In the genomic region with DNA sequence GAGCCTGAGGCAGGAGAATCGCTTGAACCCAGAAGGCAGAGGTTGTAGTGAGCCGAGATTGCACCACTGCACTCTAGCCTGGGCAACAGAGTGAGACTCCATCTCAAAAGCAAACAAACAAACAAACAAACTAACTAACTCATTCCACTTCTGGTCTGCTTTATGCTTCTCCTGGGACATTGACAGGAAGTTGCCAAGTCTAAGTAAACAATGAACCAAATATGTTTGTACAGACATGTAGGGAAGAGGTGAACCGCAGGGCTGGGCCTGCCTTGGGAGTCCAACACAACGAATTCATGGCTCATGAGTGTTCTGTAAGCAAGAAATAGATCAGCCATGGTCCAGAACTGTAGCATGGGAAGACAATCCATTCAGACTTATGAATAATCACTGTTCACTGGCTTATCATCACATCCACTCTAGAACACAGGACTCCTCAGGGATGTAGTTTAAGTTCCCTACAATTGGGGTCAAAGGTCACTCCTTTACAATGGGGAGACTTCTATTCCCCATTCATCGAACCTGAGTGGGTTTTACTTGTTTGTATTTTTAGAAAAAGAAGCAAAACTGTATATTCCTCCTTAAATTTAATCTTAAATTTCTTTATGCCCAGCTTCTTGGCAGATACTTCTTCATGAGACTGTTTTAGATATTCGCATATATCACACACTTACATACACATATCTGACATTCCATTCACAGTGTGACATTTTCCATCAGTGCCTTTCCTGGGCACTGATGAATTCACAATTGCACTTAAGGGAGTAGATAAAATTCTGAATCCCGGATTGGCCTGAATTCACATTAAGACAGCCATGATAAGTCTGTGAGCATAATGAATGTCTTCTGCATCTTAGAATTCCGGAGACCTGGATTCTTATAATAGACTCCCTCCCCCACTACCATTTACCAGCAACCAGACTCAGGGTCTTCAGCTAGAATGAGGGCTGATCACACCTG, we compare ENCODE assay signal across 15 cellular contexts.
A peak's percentile ranks its signal among the peaks of the same experiment; 100 is the strongest.
DNase-seq lines count a peak whose midpoint lies in the region; ATAC-seq and TF ChIP-seq lines count a peak whose summit lies in the region.
"Had no signal": no experiment of that assay in that cellular context is flagged by ENCODE, and none has a peak within 500 bp of the region (broad histone marks: within the 10 kb centered on the region; RNA-seq: fewer than 3 reads in every experiment).

No MANE protein-coding gene starts in this region.

- H3K9me3 Mint-ChIP-seq in neural progenitor cell: no peaks in the 10 kb centered on the region
- H3K9me3 Mint-ChIP-seq in activated naive CD8-positive, alpha-beta T cell treated with anti-CD3 and anti-CD28 coated beads, Interleukin-2, amount 50 U/mL, for 24 hours: no peaks in the 10 kb centered on the region
- H3K9me3 Mint-ChIP-seq: activated CD4-positive, alpha-beta T cell treated with anti-CD3 and anti-CD28 coated beads, Interleukin-2, amount 10 ng/mL, durations not matched to agents 7 days and 5 days; activated T-cell treated with anti-CD3 and anti-CD28 coated beads, Interleukin-2, amount 50 U/mL, for 72 hours had no signal

- TF ChIP-seq CTCF in neural progenitor cell (IDR thresholded peaks at IDR 0.05) (no peak), OCI-LY7 (conservative IDR thresholded peaks at IDR 0.05; ENCODE audit: low read length) (no peak)

- no peak overlapping the region for H3K4me3 Mint-ChIP-seq in neural progenitor cell
- H3K4me3 Mint-ChIP-seq in activated naive CD8-positive, alpha-beta T cell treated with anti-CD3 and anti-CD28 coated beads, Interleukin-2, amount 50 U/mL, for 24 hours: no peak overlapping the region
- H3K4me3 Mint-ChIP-seq: activated CD4-positive, alpha-beta T cell treated with anti-CD3 and anti-CD28 coated beads, Interleukin-2, amount 10 ng/mL, durations not matched to agents 7 days and 5 days; activated T-cell treated with anti-CD3 and anti-CD28 coated beads, Interleukin-2, amount 50 U/mL, for 72 hours; CD14-positive monocyte had no signal

- H3K4me2 ChIP-seq in neural progenitor cell (no peak overlapping the region), Karpas-422 (ENCODE audit: low read depth, low read length, poor library complexity, severe bottlenecking) (no peak overlapping the region), OCI-LY7 (ENCODE audit: low read length) (no peak overlapping the region)

- peak overlapping the region; percentile 78 for H3K27ac Mint-ChIP-seq in neural progenitor cell
- H3K27ac Mint-ChIP-seq in activated naive CD8-positive, alpha-beta T cell treated with anti-CD3 and anti-CD28 coated beads, Interleukin-2, amount 50 U/mL, for 24 hours: no peak overlapping the region
- H3K27ac Mint-ChIP-seq: activated CD4-positive, alpha-beta T cell treated with anti-CD3 and anti-CD28 coated beads, Interleukin-2, amount 10 ng/mL, durations not matched to agents 7 days and 5 days; activated T-cell treated with anti-CD3 and anti-CD28 coated beads, Interleukin-2, amount 50 U/mL, for 72 hours had no signal

- POLR2A ChIA-PET in OCI-LY7 (lab: Charles Lee): no interaction called here

- H2AFZ ChIP-seq in neural progenitor cell (replicated peaks) (no peak overlapping the region), Karpas-422 (ENCODE audit: low read length) (no peak overlapping the region), OCI-LY7 (ENCODE audit: low read length) (no peak overlapping the region)

- H3K36me3 Mint-ChIP-seq in neural progenitor cell: no peaks in the 10 kb centered on the region
- H3K36me3 Mint-ChIP-seq in activated naive CD8-positive, alpha-beta T cell treated with anti-CD3 and anti-CD28 coated beads, Interleukin-2, amount 50 U/mL, for 24 hours (ENCODE audit: low read depth): no peaks in the 10 kb centered on the region
- H3K36me3 Mint-ChIP-seq: CD14-positive monocyte had no signal

- no peak for ATAC-seq in GM19463 (IDR thresholded peaks at IDR 0.05; ENCODE audit: unreplicated experiment)
- no peak for ATAC-seq in activated naive CD8-positive, alpha-beta T cell treated with anti-CD3 and anti-CD28 coated beads, Interleukin-2, amount 50 U/mL, for 24 hours
- ATAC-seq: activated T-cell treated with anti-CD3 and anti-CD28 coated beads, Interleukin-2, amount 50 U/mL, for 72 hours had no signal

- H3K9me3 ChIP-seq in neural progenitor cell (ENCODE audit: low read depth) (no peaks in the 10 kb centered on the region), Karpas-422 (ENCODE audit: low read length) (no peaks in the 10 kb centered on the region), OCI-LY7 (ENCODE audit: low read length) (no peaks in the 10 kb centered on the region)

- H3F3A ChIP-seq in neural progenitor cell (ENCODE audit: low read depth): no peaks in the 10 kb centered on the region

- no peaks in the 10 kb centered on the region for H3K36me3 ChIP-seq in neural progenitor cell
- H3K36me3 ChIP-seq in Karpas-422 (ENCODE audit: insufficient read depth, low read length): no peaks in the 10 kb centered on the region
- no peaks in the 10 kb centered on the region for H3K36me3 ChIP-seq in OCI-LY7 (ENCODE audit: insufficient read depth, low read length)

- CTCF ChIA-PET in OCI-LY7 (lab: Charles Lee; ENCODE audit: unreplicated experiment): no interaction called here

- no peak overlapping the region for H3K4me3 ChIP-seq in neural progenitor cell
- H3K4me3 ChIP-seq in Karpas-422 (ENCODE audit: low read length): no peak overlapping the region
- H3K4me3 ChIP-seq in OCI-LY7 (ENCODE audit: low read depth, low read length, poor library complexity, severe bottlenecking): no peak overlapping the region

- H3K9me2 ChIP-seq in Karpas-422 (replicated peaks; ENCODE audit: insufficient read depth, low read length) (no peaks in the 10 kb centered on the region), OCI-LY7 (ENCODE audit: insufficient read depth, low read length) (no peaks in the 10 kb centered on the region)

- BruUV-seq in OCI-LY7 (replicated peaks; lab: Mats Ljungman, UMichigan): no TSS peak

- peaks cover 3% of the 10 kb centered on the region for H3K4me1 Mint-ChIP-seq in neural progenitor cell
- peaks cover 14% of the 10 kb centered on the region for H3K4me1 Mint-ChIP-seq in activated naive CD8-positive, alpha-beta T cell treated with anti-CD3 and anti-CD28 coated beads, Interleukin-2, amount 50 U/mL, for 24 hours
- H3K4me1 Mint-ChIP-seq: activated CD4-positive, alpha-beta T cell treated with anti-CD3 and anti-CD28 coated beads, Interleukin-2, amount 10 ng/mL, durations not matched to agents 7 days and 5 days; CD14-positive monocyte had no signal

- peak; percentile 71 for DNase-seq in Daoy (ENCODE audit: low read depth)
- peak; percentile 41 for DNase-seq in NCI-H69 (lab: John Stamatoyannopoulos, UW)
- peak; percentile 97 for DNase-seq in epithelial cell of prostate (ENCODE audit: low read depth, low spot score)
- peak; percentile 38 for DNase-seq in neural progenitor cell (ENCODE audit: low spot score)
- no peak for DNase-seq in Karpas-422
- DNase-seq in activated naive CD8-positive, alpha-beta T cell treated with anti-CD3 and anti-CD28 coated beads, Interleukin-2, amount 50 U/mL, for 24 hours: no peak
- DNase-seq in OCI-LY7 (ENCODE audit: low spot score): no peak
- DNase-seq: activated CD4-positive, alpha-beta T cell treated with anti-CD3 and anti-CD28 coated beads, Interleukin-2, amount 10 ng/mL, durations not matched to agents 7 days and 5 days; activated T-cell treated with anti-CD3 and anti-CD28 coated beads, Interleukin-2, amount 50 U/mL, for 72 hours; aorta; NCI-H146; stimulated activated CD4-positive, alpha-beta T cell treated with anti-CD3 and anti-CD28 coated beads, Interleukin-4, amount 100 ng/mL, for 1 hour; stimulated activated naive CD4-positive, alpha-beta T cell had no signal

- peak overlapping the region; percentile 98 for H3K27ac ChIP-seq in epithelial cell of prostate
- no peak overlapping the region for H3K27ac ChIP-seq in neural progenitor cell
- H3K27ac ChIP-seq in Karpas-422 (ENCODE audit: low read length): no peak overlapping the region
- H3K27ac ChIP-seq in OCI-LY7 (ENCODE audit: low read depth, low read length, poor library complexity, severe bottlenecking): no peak overlapping the region

- H3K9ac ChIP-seq in neural progenitor cell (no peak overlapping the region), Karpas-422 (ENCODE audit: low read length) (no peak overlapping the region)

- no peaks in the 10 kb centered on the region for H3K27me3 Mint-ChIP-seq in neural progenitor cell (ENCODE audit: insufficient read depth, low read depth)
- no peaks in the 10 kb centered on the region for H3K27me3 Mint-ChIP-seq in activated naive CD8-positive, alpha-beta T cell treated with anti-CD3 and anti-CD28 coated beads, Interleukin-2, amount 50 U/mL, for 24 hours
- H3K27me3 Mint-ChIP-seq: activated CD4-positive, alpha-beta T cell treated with anti-CD3 and anti-CD28 coated beads, Interleukin-2, amount 10 ng/mL, durations not matched to agents 7 days and 5 days had no signal

- H3K27me3 ChIP-seq in neural progenitor cell (no peaks in the 10 kb centered on the region), Karpas-422 (ENCODE audit: low read length) (no peaks in the 10 kb centered on the region)

- no peaks in the 10 kb centered on the region for H3K4me1 ChIP-seq in neural progenitor cell
- H3K4me1 ChIP-seq in Karpas-422 (ENCODE audit: low read length): no peaks in the 10 kb centered on the region
- no peaks in the 10 kb centered on the region for H3K4me1 ChIP-seq in OCI-LY7 (ENCODE audit: insufficient read depth, low read length, poor library complexity, severe bottlenecking)

- H3K79me2 ChIP-seq in neural progenitor cell (ENCODE audit: low read depth) (no peaks in the 10 kb centered on the region), Karpas-422 (ENCODE audit: low read length) (no peaks in the 10 kb centered on the region), OCI-LY7 (ENCODE audit: insufficient read depth, low read depth, low read length) (no peaks in the 10 kb centered on the region)

- intact Hi-C loops in OCI-LY7 (cut with micrococcal nuclease; ENCODE audit: unreplicated experiment): no loop called here

- no peaks in the 10 kb centered on the region for H4K20me1 ChIP-seq in neural progenitor cell (ENCODE audit: low read depth)
- H4K20me1 ChIP-seq in Karpas-422 (ENCODE audit: insufficient read depth, low read depth, low read length): no peaks in the 10 kb centered on the region
- no peaks in the 10 kb centered on the region for H4K20me1 ChIP-seq in OCI-LY7 (ENCODE audit: insufficient read depth, low read length)

Comparison
In these comparisons a context has a peak if more than half of its experiments do, and no peak if none do; other contexts are left out.
1. DNase-seq: peak in Daoy (single experiment), NCI-H69 (single experiment), epithelial cell of prostate (single experiment) and neural progenitor cell (single experiment); none in Karpas-422 (single experiment), activated naive CD8-positive, alpha-beta T cell treated with anti-CD3 and anti-CD28 coated beads, Interleukin-2, amount 50 U/mL, for 24 hours (single experiment) and OCI-LY7 (single experiment).